In genomic region chr7:96355990-96356506, GRCh38 we compare ENCODE assay signal across 28 cellular contexts.
"Had no signal": no experiment of that assay in that cellular context is flagged by ENCODE, and none has a peak within 500 bp of the region (broad histone marks: within the 10 kb centered on the region; RNA-seq: fewer than 3 reads in every experiment).

No MANE protein-coding gene starts in this region.

- H3K4me1 ChIP-seq: heart right ventricle, left lung, psoas muscle, spleen, suprapubic skin, transverse colon, upper lobe of right lung had no signal

- FAIRE-seq: colon, islet of Langerhans had no signal

- H3K27ac ChIP-seq: dorsolateral prefrontal cortex, epithelial cell of prostate, heart right ventricle, left lung, ovary, psoas muscle, skin epidermis, spleen, suprapubic skin, transverse colon, upper lobe of right lung had no signal

- H3K27me3 ChIP-seq: dorsolateral prefrontal cortex, heart right ventricle, left lung, ovary, spleen, suprapubic skin, transverse colon, upper lobe of right lung had no signal

- H3K4me3 ChIP-seq: dorsolateral prefrontal cortex, heart right ventricle, left lung, ovary, psoas muscle, skin epidermis, spleen, suprapubic skin, transverse colon, upper lobe of right lung had no signal

- H3K4me3 Mint-ChIP-seq: naive thymus-derived CD4-positive, alpha-beta T cell; nephron; stimulated activated naive B cell treated with anti-CD40 and anti-IgM and Interleukin-4, amounts not matched to agents 10 μg/mL and 1 μg/mL and 100 μg/mL, for 72 hours; stimulated activated naive CD8-positive, alpha-beta T cell treated with anti-CD3 and anti-CD28 coated beads, Interleukin-15, amount 100 ng/mL, for 72 hours had no signal

- H3K36me3 ChIP-seq: heart right ventricle, left lung, ovary, spleen, suprapubic skin, transverse colon, upper lobe of right lung had no signal

- H3K36me3 Mint-ChIP-seq: naive thymus-derived CD4-positive, alpha-beta T cell; stimulated activated naive B cell treated with anti-CD40 and anti-IgM and Interleukin-4, amounts not matched to agents 10 μg/mL and 1 μg/mL and 100 μg/mL, for 72 hours had no signal

- H3K9me3 ChIP-seq: heart right ventricle, left lung, ovary, psoas muscle, spleen, suprapubic skin, transverse colon, upper lobe of right lung had no signal

- ATAC-seq: esophagus mucosa; heart right ventricle; left cardiac atrium; left lung; naive thymus-derived CD4-positive, alpha-beta T cell; psoas muscle; right cardiac atrium; stimulated activated naive B cell treated with anti-CD40 and anti-IgM and Interleukin-4, amounts not matched to agents 10 μg/mL and 1 μg/mL and 100 μg/mL, for 72 hours; stimulated activated naive CD8-positive, alpha-beta T cell treated with anti-CD3 and anti-CD28 coated beads, Interleukin-15, amount 100 ng/mL, for 72 hours; upper lobe of right lung had no signal

- H3K4me1 Mint-ChIP-seq: naive thymus-derived CD4-positive, alpha-beta T cell; nephron; stimulated activated naive CD8-positive, alpha-beta T cell treated with anti-CD3 and anti-CD28 coated beads, Interleukin-15, amount 100 ng/mL, for 72 hours had no signal

- H3K27ac Mint-ChIP-seq: nephron; stimulated activated naive B cell treated with anti-CD40 and anti-IgM and Interleukin-4, amounts not matched to agents 10 μg/mL and 1 μg/mL and 100 μg/mL, for 72 hours; stimulated activated naive CD8-positive, alpha-beta T cell treated with anti-CD3 and anti-CD28 coated beads, Interleukin-15, amount 100 ng/mL, for 72 hours had no signal

- DNase-seq: dorsolateral prefrontal cortex; effector CD4-positive, alpha-beta T cell; glutamatergic neuron; heart right ventricle; hippocampal formation; left cardiac atrium; left lung; mesenchymal stem cell; midbrain; naive thymus-derived CD4-positive, alpha-beta T cell; nucleus accumbens; ovary; posterior cingulate gyrus; psoas muscle; right cardiac atrium; spleen; stimulated activated CD4-positive, alpha-beta T cell treated with anti-CD3 and anti-CD28 coated beads, Interleukin-2, amount 100 ng/mL, for 48 hours; stimulated activated naive B cell treated with anti-CD40 and anti-IgM and Interleukin-4, amounts not matched to agents 10 μg/mL and 1 μg/mL and 100 μg/mL, for 72 hours; stimulated activated naive CD8-positive, alpha-beta T cell treated with anti-CD3 and anti-CD28 coated beads, Interleukin-15, amount 100 ng/mL, for 72 hours; transverse colon; upper lobe of right lung had no signal

- H3K9me3 Mint-ChIP-seq: nephron; stimulated activated naive B cell treated with anti-CD40 and anti-IgM and Interleukin-4, amounts not matched to agents 10 μg/mL and 1 μg/mL and 100 μg/mL, for 72 hours; stimulated activated naive CD8-positive, alpha-beta T cell treated with anti-CD3 and anti-CD28 coated beads, Interleukin-15, amount 100 ng/mL, for 72 hours had no signal
